8 cellular contexts compared by ENCODE assay signal in the genomic region with DNA sequence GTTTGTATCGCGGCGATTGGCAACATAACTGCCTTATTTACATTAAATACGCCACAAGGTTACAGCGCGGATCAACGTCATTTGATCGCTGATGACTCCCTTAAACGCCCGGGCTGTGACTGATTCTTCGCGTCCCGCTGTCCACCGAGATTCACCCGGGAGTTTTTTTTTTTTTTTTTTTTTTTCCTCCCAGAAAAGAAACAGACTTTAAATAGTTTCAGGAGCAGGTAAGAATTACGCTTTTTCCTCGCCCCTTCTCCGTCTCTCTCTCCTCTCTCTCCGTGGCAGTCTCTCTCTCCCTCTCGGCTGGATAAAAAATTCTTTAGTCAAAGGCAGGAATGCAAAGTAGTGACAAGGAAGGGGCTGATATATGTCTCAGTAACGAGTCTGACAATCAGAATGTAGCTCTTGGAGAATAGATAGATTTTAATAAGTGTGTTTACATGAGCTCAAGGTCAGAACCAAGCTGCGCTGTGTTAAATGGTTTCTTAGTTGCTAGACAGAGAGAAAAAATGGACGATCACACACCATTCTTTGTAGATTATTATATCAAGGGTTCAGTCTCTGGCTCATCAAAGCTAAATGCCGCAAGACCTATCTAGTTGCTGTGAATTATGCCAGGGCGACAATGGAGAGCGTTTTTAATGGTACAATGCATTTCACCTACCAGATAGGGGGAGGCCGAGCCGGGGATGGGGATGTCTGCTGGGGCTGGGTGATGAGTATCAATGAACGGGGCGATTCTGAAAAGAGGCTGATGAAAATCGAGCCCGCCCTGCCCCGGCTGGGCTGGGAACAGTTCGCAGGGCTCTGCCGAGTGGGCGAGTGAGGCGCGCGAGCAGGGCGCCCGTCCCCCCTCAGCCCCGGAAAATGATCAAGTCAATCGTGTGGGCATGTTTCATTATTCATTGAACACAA.
DNase-seq lines count a peak whose midpoint lies in the region; ATAC-seq and TF ChIP-seq lines count a peak whose summit lies in the region.

No MANE protein-coding gene starts in this region.

- H3K27me3 ChIP-seq in CD8-positive, alpha-beta T cell (ENCODE audit: insufficient read depth, low read length), result peaks cover 22% of the 10 kb centered on the region
- H3K27me3 ChIP-seq in dorsolateral prefrontal cortex, result peaks cover 0 to 90% (median 46%) of the 10 kb centered on the region in 45 donors

- H3K4me1 Mint-ChIP-seq in CD8-positive, alpha-beta T cell (ENCODE audit: low read depth), result peaks cover 37% of the 10 kb centered on the region
- H3K4me1 Mint-ChIP-seq in osteocyte (ENCODE audit: unreplicated experiment), result peaks cover 31% of the 10 kb centered on the region

- peak overlapping the region; percentile 63 for H3K4me3 Mint-ChIP-seq in CD8-positive, alpha-beta T cell
- peak overlapping the region; percentile 66 for H3K4me3 Mint-ChIP-seq in osteocyte (ENCODE audit: unreplicated experiment)

- DNase-seq in CD8-positive, alpha-beta T cell, result no peak
- DNase-seq in NCI-H2171 treated with DMSO at 0.1 percent for 48 hours (lab: John Stamatoyannopoulos, UW) (peak; percentile 68), dorsolateral prefrontal cortex (peak in 3 of 10 donors; percentile 24 to 55 (median 42)), osteocyte (ENCODE audit: extremely low spot score, unreplicated experiment) (no peak), SKM-1 treated with dmso at 0.1 percent for 144 hours (lab: John Stamatoyannopoulos, UW; ENCODE audit: unreplicated experiment) (no peak), occipital lobe (lab: John Stamatoyannopoulos, UW) (no peak)

- H3K4me3 ChIP-seq in CD8-positive, alpha-beta T cell (ENCODE audit: low read depth, low read length), result peak overlapping the region; percentile 27
- H3K4me3 ChIP-seq in dorsolateral prefrontal cortex, result peak overlapping the region; percentile 36 to 81 (median 64)

- H3K27ac Mint-ChIP-seq in CD8-positive, alpha-beta T cell, result no peak overlapping the region
- no peak overlapping the region for H3K27ac Mint-ChIP-seq in osteocyte (ENCODE audit: unreplicated experiment)

- H3K9me3 Mint-ChIP-seq in CD8-positive, alpha-beta T cell, result no peaks in the 10 kb centered on the region
- H3K9me3 Mint-ChIP-seq in osteocyte (ENCODE audit: unreplicated experiment), result no peaks in the 10 kb centered on the region

- no peaks in the 10 kb centered on the region for H3K9me3 ChIP-seq in CD8-positive, alpha-beta T cell (ENCODE audit: low read length)

- peaks cover 17% of the 10 kb centered on the region for H3K4me1 ChIP-seq in CD8-positive, alpha-beta T cell (ENCODE audit: insufficient read depth, low read length)

- CTCF ChIA-PET in CD8-positive, alpha-beta T cell (lab: Charles Lee), result no interaction called here

- H3K27ac ChIP-seq in CD8-positive, alpha-beta T cell (ENCODE audit: low read depth, low read length), result no peak overlapping the region
- H3K27ac ChIP-seq in dorsolateral prefrontal cortex, result peak overlapping the region; percentile 44 to 96 (median 90)

- POLR2A ChIA-PET in CD8-positive, alpha-beta T cell (lab: Charles Lee), result no interaction called here

- no peak for ATAC-seq in CD8-positive, alpha-beta T cell
- ATAC-seq in HG02870 (IDR thresholded peaks at IDR 0.05; ENCODE audit: unreplicated experiment) (no peak), HG03139 (IDR thresholded peaks at IDR 0.05; ENCODE audit: unreplicated experiment) (no peak)

- intact Hi-C loops in CD8-positive, alpha-beta T cell (cut with DNase I, micrococcal nuclease), result no loop called here
- intact Hi-C loops in dorsolateral prefrontal cortex (cut with DNase I), result loop anchor here (5.0 to 10.0 kb wide), 7 partner anchors 67 to 427 kb away; no protein-coding TSS in a partner anchor

- H3K27me3 Mint-ChIP-seq in CD8-positive, alpha-beta T cell (ENCODE audit: low read depth), result peaks cover 67% of the 10 kb centered on the region
- H3K27me3 Mint-ChIP-seq in osteocyte (ENCODE audit: unreplicated experiment), result peaks cover 59% of the 10 kb centered on the region

- no peaks in the 10 kb centered on the region for H3K36me3 Mint-ChIP-seq in CD8-positive, alpha-beta T cell
- peaks cover 2% of the 10 kb centered on the region for H3K36me3 Mint-ChIP-seq in osteocyte (ENCODE audit: unreplicated experiment)

- TF ChIP-seq CTCF in CD8-positive, alpha-beta T cell (IDR thresholded peaks at IDR 0.05), result no peak
- peak in 1 of 56 donors; percentile 5 for TF ChIP-seq CTCF in dorsolateral prefrontal cortex (IDR thresholded peaks at IDR 0.05 in 54 of 56, conservative IDR thresholded peaks at IDR 0.05 in 2 of 56; ENCODE audit: low read depth in 1 of 56, partially characterized antibody in 56 of 56)
- no peak for TF ChIP-seq CTCF in osteocyte (IDR thresholded peaks at IDR 0.05)

- no peaks in the 10 kb centered on the region for H3K36me3 ChIP-seq in CD8-positive, alpha-beta T cell (ENCODE audit: insufficient read depth, low read length)

Comparison
In these comparisons a context has a peak if more than half of its experiments do, and no peak if none do; other contexts are left out.
1. intact Hi-C loops: an anchor here in dorsolateral prefrontal cortex (5.0 to 10.0 kb wide); none called in CD8-positive, alpha-beta T cell.